ENCODE assay signal across 11 cellular contexts in genomic region chr11:126426820-126427749, GRCh38.
DNase-seq lines count a peak whose midpoint lies in the region; ATAC-seq and TF ChIP-seq lines count a peak whose summit lies in the region.
"Had no signal": no experiment of that assay in that cellular context is flagged by ENCODE, and none has a peak within 500 bp of the region (broad histone marks: within the 10 kb centered on the region; RNA-seq: fewer than 3 reads in every experiment).

No MANE protein-coding gene starts in this region.

- peak; percentile 85 for ATAC-seq in GM21390 (IDR thresholded peaks at IDR 0.05; ENCODE audit: unreplicated experiment)

- intact Hi-C loops in lower leg skin (cut with DNase I; ENCODE audit: low total_unique reads), result no loop called here

- 61 to 65% methylated on average over 14 of the region's 14 CpGs for WGBS in lower leg skin, 2 donors

- DNase-seq in DMS79 (lab: John Stamatoyannopoulos, UW) (peak; percentile 63), MV-4-11 (lab: John Stamatoyannopoulos, UW) (peak; percentile 11), kidney glomerular epithelial cell (lab: John Stamatoyannopoulos, UW) (peak; percentile 10), NK-92 (lab: John Stamatoyannopoulos, UW; ENCODE audit: unreplicated experiment) (no peak), NCI-H128 (lab: John Stamatoyannopoulos, UW; ENCODE audit: unreplicated experiment) (no peak), lower leg skin (ENCODE audit: low spot score in 2 of 2) (no peak)
- no peak for DNase-seq in activated CD8-positive, alpha-beta memory T cell treated with anti-CD3 and anti-CD28 coated beads, Interleukin-2, amount 50 U/mL, for 4 hours
- DNase-seq: activated CD4-positive, alpha-beta T cell treated with anti-CD3 and anti-CD28 coated beads, Interleukin-2, amount 50 U/mL, for 48 hours; IMR-90 had no signal

- no peak for TF ChIP-seq CTCF in lower leg skin (IDR thresholded peaks at IDR 0.05)

- H3K4me3 ChIP-seq in lower leg skin (ENCODE audit: low read depth, poor library complexity, severe bottlenecking), result no peak overlapping the region
- H3K4me3 ChIP-seq: neural progenitor cell had no signal

- TF ChIP-seq POLR2A in lower leg skin (IDR thresholded peaks at IDR 0.05), result no peak

Comparison
In these comparisons a context has a peak if more than half of its experiments do, and no peak if none do; other contexts are left out.
1. DNase-seq: peak in DMS79 (single experiment), MV-4-11 (single experiment) and kidney glomerular epithelial cell (single experiment); none in activated CD8-positive, alpha-beta memory T cell treated with anti-CD3 and anti-CD28 coated beads, Interleukin-2, amount 50 U/mL, for 4 hours (single experiment), NK-92 (single experiment), NCI-H128 (single experiment) and lower leg skin (0 of 2).